In genomic region chr2:36677386-36677785, GRCh38 we compare ENCODE assay signal across 19 cellular contexts.
DNase-seq lines count a peak whose midpoint lies in the region; ATAC-seq and TF ChIP-seq lines count a peak whose summit lies in the region.
"Had no signal": no experiment of that assay in that cellular context is flagged by ENCODE, and none has a peak within 500 bp of the region (broad histone marks: within the 10 kb centered on the region; RNA-seq: fewer than 3 reads in every experiment).

No MANE protein-coding gene starts in this region.

- H3K27me3 ChIP-seq in ACC112 (ENCODE audit: insufficient read depth, low read length), result no peaks in the 10 kb centered on the region
- no peaks in the 10 kb centered on the region for H3K27me3 ChIP-seq in MM.1S (replicated peaks; ENCODE audit: insufficient read depth, low read length)
- H3K27me3 ChIP-seq: vagina had no signal

- peaks cover 13% of the 10 kb centered on the region; the same call in 1 of the 2 replicates for H3F3A ChIP-seq in MM.1S (ENCODE audit: insufficient read depth, low read length)

- POLR2A ChIA-PET in GM10248 (lab: Yijun Ruan, JAX), result no interaction called here

- peak overlapping the region; percentile 49 for H3K4me2 ChIP-seq in MM.1S (ENCODE audit: low read depth, low read length)

- H3K9me2 ChIP-seq in MM.1S (replicated peaks; ENCODE audit: insufficient read depth, low read length), result no peaks in the 10 kb centered on the region

- H4K20me1 ChIP-seq in MM.1S (ENCODE audit: insufficient read depth, low read length), result no peaks in the 10 kb centered on the region

- H3K4me3 ChIP-seq in ACC112 (ENCODE audit: low read depth, low read length) (no peak overlapping the region), MM.1S (ENCODE audit: low read length) (no peak overlapping the region)
- H3K4me3 ChIP-seq: vagina had no signal

- H3K9ac ChIP-seq in MM.1S (ENCODE audit: low read length), result no peak overlapping the region

- no peaks in the 10 kb centered on the region for H3K9me3 ChIP-seq in MM.1S (replicated peaks; ENCODE audit: insufficient read depth, low read length)

- H2AFZ ChIP-seq in ACC112 (ENCODE audit: low read length, unreplicated experiment) (peak overlapping the region; percentile 44), MM.1S (ENCODE audit: low read length) (no peak overlapping the region)

- peaks cover 3% of the 10 kb centered on the region for H3K36me3 ChIP-seq in ACC112 (ENCODE audit: insufficient read depth, low read length)
- no peaks in the 10 kb centered on the region for H3K36me3 ChIP-seq in MM.1S (replicated peaks; ENCODE audit: insufficient read depth, low read length)
- H3K36me3 ChIP-seq: vagina had no signal

- DNase-seq in MM.1S, result peak; percentile 60
- DNase-seq in UCSD-AML1 (lab: John Stamatoyannopoulos, UW; ENCODE audit: unreplicated experiment), result peak; percentile 32
- no peak for DNase-seq in nucleus accumbens (lab: John Stamatoyannopoulos, UW)
- no peak for DNase-seq in GM10248 (ENCODE audit: extremely low spot score)
- DNase-seq: activated CD4-positive, alpha-beta T cell treated with anti-CD3 and anti-CD28 coated beads for 1 hour; activated CD8-positive, alpha-beta memory T cell treated with anti-CD3 and anti-CD28 coated beads, Interleukin-2, amount 10 ng/mL, durations not matched to agents 7 days and 5 days; DMS 273 treated with DMSO at 0.1 percent for 48 hours; mesenchymal stem cell; naive thymus-derived CD8-positive, alpha-beta T cell; NCI-H187 treated with DMSO at 0.1 percent for 48 hours; NCI-H2227 treated with DMSO at 0.1 percent for 48 hours; NCI-H774 had no signal

- peaks cover 11% of the 10 kb centered on the region for H3K4me1 ChIP-seq in ACC112 (ENCODE audit: control insufficient read depth, insufficient read depth, low read length, unreplicated experiment)
- peaks cover 21% of the 10 kb centered on the region for H3K4me1 ChIP-seq in MM.1S (ENCODE audit: low read length)
- H3K4me1 ChIP-seq: vagina had no signal

- H3K27ac ChIP-seq in ACC112 (ENCODE audit: low read depth, low read length), result peak overlapping the region; percentile 63
- H3K27ac ChIP-seq in MM.1S (ENCODE audit: low read length), result no peak overlapping the region; the same call in 1 of the 2 replicates
- H3K27ac ChIP-seq: vagina had no signal

- ATAC-seq in GM21423 (IDR thresholded peaks at IDR 0.05; ENCODE audit: unreplicated experiment), result peak; percentile 56
- ATAC-seq in HG02642 (IDR thresholded peaks at IDR 0.05; ENCODE audit: poor library complexity, unreplicated experiment), result no peak
- ATAC-seq in HG02981 (IDR thresholded peaks at IDR 0.05; ENCODE audit: unreplicated experiment), result no peak
- ATAC-seq: activated CD8-positive, alpha-beta memory T cell treated with anti-CD3 and anti-CD28 coated beads, Interleukin-2, amount 10 ng/mL, durations not matched to agents 7 days and 5 days; naive thymus-derived CD8-positive, alpha-beta T cell; sciatic nerve; SK-N-SH treated with all-trans-retinoic acid at 6 μM for 48 hours had no signal

- CTCF ChIA-PET in GM10248 (lab: Yijun Ruan, JAX), result interaction anchor here (5.2 kb wide), 1 partner anchor 12 kb away, joined by 41 read pairs; no protein-coding TSS in a partner anchor

- TF ChIP-seq CTCF in MM.1S (IDR thresholded peaks at IDR 0.05; ENCODE audit: low read length) (no peak), GM10248 (IDR thresholded peaks at IDR 0.05; ENCODE audit: control extremely low read depth, extremely low read depth, low read depth, missing control alignments) (no peak)

- H3K79me2 ChIP-seq in ACC112 (ENCODE audit: control insufficient read depth, insufficient read depth, low read length, unreplicated experiment) (no peaks in the 10 kb centered on the region), MM.1S (ENCODE audit: low read length) (no peaks in the 10 kb centered on the region)

Comparison
In these comparisons a context has a peak if more than half of its experiments do, and no peak if none do; other contexts are left out.
1. DNase-seq: peak in MM.1S (single experiment) and UCSD-AML1 (single experiment); none in nucleus accumbens (0 of 56) and GM10248 (single experiment).